ENCODE assay signal across 17 cellular contexts in genomic region chr15:90114451-90114901, GRCh38.
"Had no signal": no experiment of that assay in that cellular context is flagged by ENCODE, and none has a peak within 500 bp of the region (broad histone marks: within the 10 kb centered on the region; RNA-seq: fewer than 3 reads in every experiment).

No MANE protein-coding gene starts in this region.

- H3K36me3 ChIP-seq: gastrocnemius medialis, lower lobe of right lung, stomach had no signal

- H3K9me3 ChIP-seq: gastrocnemius medialis had no signal

- ATAC-seq: activated CD8-positive, alpha-beta T cell treated with anti-CD3 and anti-CD28 coated beads, Interleukin-2, amount 10 ng/mL, durations not matched to agents 7 days and 5 days; activated T-cell treated with anti-CD3 and anti-CD28 coated beads, Interleukin-2, amount 50 U/mL, for 4 hours; effector memory CD8-positive, alpha-beta T cell; gastrocnemius medialis; lower lobe of right lung; natural killer cell treated with Interleukin-12 subunit alpha and Interleukin-12 subunit beta and Interleukin-15 and Interleukin-18, amount 100 ng/mL, for 72 hours; SK-N-SH treated with all-trans-retinoic acid at 6 μM for 48 hours; stimulated activated effector memory CD8-positive, alpha-beta T cell treated with anti-CD3 and anti-CD28 coated beads, Interleukin-12 subunit alpha, Interleukin-12 subunit beta, amount 100 ng/mL, for 72 hours; T-cell had no signal

- DNase-seq: activated CD4-positive, alpha-beta T cell treated with anti-CD3 and anti-CD28 coated beads, Interleukin-2, amount 10 ng/mL, durations not matched to agents 7 days and 5 days; activated CD8-positive, alpha-beta T cell treated with anti-CD3 and anti-CD28 coated beads, Interleukin-2, amount 10 ng/mL, durations not matched to agents 7 days and 5 days; activated effector memory CD4-positive, alpha-beta T cell treated with Interleukin-2 at 50 U/mL for 16 hours; activated naive CD4-positive, alpha-beta T cell treated with anti-CD3 and anti-CD28 coated beads, Interleukin-2, amount 50 U/mL, for 16 hours; activated T-cell treated with anti-CD3 and anti-CD28 coated beads, Interleukin-2, amount 50 U/mL, for 4 hours; effector memory CD8-positive, alpha-beta T cell; gastrocnemius medialis; head of caudate nucleus; lower lobe of right lung; stimulated activated CD4-positive, alpha-beta T cell treated with anti-CD3 and anti-CD28 coated beads, Interleukin-4, amount 100 ng/mL, for 1 hour; stomach; T-cell had no signal

- H3K4me1 ChIP-seq: gastrocnemius medialis, lower lobe of right lung, stomach had no signal

- H3K27ac ChIP-seq: gastrocnemius medialis, lower lobe of right lung, skin epidermis, stomach had no signal

- FAIRE-seq: keratinocyte had no signal

- H3K4me3 ChIP-seq: gastrocnemius medialis, lower lobe of right lung, skin epidermis, stomach had no signal

- H3K27me3 ChIP-seq: gastrocnemius medialis, stomach had no signal
